In the genomic region with DNA sequence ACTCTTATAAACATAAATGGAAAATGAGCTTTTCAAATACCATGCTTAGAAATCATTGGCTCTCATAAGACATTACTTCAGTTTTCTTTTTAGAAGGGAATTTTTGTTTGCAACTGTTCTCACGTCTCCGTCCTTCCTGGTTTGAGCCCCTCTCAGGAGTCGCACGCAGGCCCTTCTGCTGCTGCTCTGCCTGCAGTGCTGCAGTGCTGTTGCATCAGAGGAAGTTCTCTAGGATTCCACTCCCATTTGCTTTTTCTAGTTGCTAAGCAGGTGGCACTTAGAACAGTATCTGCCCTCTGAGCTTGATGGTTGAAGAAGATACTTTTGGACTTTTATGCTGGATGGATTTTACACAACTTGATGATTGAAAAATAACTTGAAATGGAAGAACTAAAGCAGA, we compare ENCODE assay signal across 23 cellular contexts.
"Had no signal": no experiment of that assay in that cellular context is flagged by ENCODE, and none has a peak within 500 bp of the region (broad histone marks: within the 10 kb centered on the region; RNA-seq: fewer than 3 reads in every experiment).

No MANE protein-coding gene starts in this region.

- FAIRE-seq: endothelial cell of umbilical vein had no signal

- DNase-seq: activated CD4-positive, alpha-beta T cell treated with anti-CD3 and anti-CD28 coated beads, Interleukin-2, amount 10 ng/mL, durations not matched to agents 7 days and 5 days; activated CD8-positive, alpha-beta memory T cell treated with anti-CD3 and anti-CD28 coated beads, Interleukin-2, amount 50 U/mL, for 48 hours; activated gamma-delta T cell treated with Interleukin-2 at 50 U/mL for 16 hours; activated naive CD8-positive, alpha-beta T cell treated with anti-CD3 and anti-CD28 coated beads for 36 hours; activated T-cell treated with anti-CD3 and anti-CD28 coated beads, Interleukin-2, amount 50 U/mL, for 72 hours; anterior cingulate cortex; brain microvascular endothelial cell; cortex of kidney; effector CD4-positive, alpha-beta T cell; foreskin keratinocyte; head of caudate nucleus; immature natural killer cell; left cardiac atrium; lower lobe of right lung; nucleus accumbens; stimulated activated CD4-positive, alpha-beta T cell treated with anti-CD3 and anti-CD28 coated beads, Interleukin-4, amount 100 ng/mL, for 4 hours; stimulated activated CD8-positive, alpha-beta memory T cell treated with anti-CD3 and anti-CD28 coated beads, Interleukin-4, amount 100 ng/mL, for 48 hours; stimulated activated naive CD4-positive, alpha-beta T cell treated with Interleukin-2 at 50 U/mL for 16 hours had no signal

- H3K27ac ChIP-seq: brain microvascular endothelial cell, foreskin keratinocyte, lower lobe of right lung, right atrium auricular region, tibial nerve, vagina had no signal

- H3K9me3 ChIP-seq: lower lobe of right lung, vagina had no signal

- H3K27me3 ChIP-seq: brain microvascular endothelial cell, right atrium auricular region, tibial nerve, vagina had no signal

- H3K4me3 ChIP-seq: lower lobe of right lung, right atrium auricular region, smooth muscle cell, tibial nerve, vagina had no signal

- H3K4me1 ChIP-seq: foreskin keratinocyte, lower lobe of right lung, right atrium auricular region, tibial nerve, vagina had no signal

- H3K36me3 ChIP-seq: brain microvascular endothelial cell, lower lobe of right lung, right atrium auricular region, tibial nerve, vagina had no signal

- H3K4me2 ChIP-seq: smooth muscle cell had no signal

- ATAC-seq: activated T-cell treated with anti-CD3 and anti-CD28 coated beads, Interleukin-2, amount 50 U/mL, for 72 hours; foreskin keratinocyte; left cardiac atrium; lower lobe of right lung had no signal
